In the genomic region with DNA sequence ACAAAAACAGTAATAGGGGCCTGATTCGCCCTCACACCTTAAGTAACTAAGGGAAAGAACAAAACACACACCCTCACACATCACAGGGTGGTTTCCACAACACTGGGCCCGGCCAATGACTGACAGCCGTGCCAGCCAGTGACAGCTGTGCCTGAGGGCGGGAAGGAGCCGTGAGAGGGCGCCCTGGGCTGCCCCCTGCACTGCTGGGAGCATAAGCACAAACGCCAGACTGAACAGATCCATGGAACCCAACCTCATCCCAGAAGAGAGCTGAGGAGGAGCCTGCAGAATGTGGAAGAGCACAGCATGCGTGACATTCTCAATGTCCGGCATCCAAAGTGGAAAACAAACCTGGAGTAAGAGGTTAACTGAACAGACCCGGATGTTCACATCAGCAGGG, we compare ENCODE assay signal across 9 cellular contexts. TPM values are rescaled to one million over a fixed set of nuclear protein-coding genes. Genes with fewer than 3 reads are reported as not detected.
A peak's percentile ranks its signal among the peaks of the same experiment; 100 is the strongest.
DNase-seq lines count a peak whose midpoint lies in the region; ATAC-seq, FAIRE-seq and TF ChIP-seq lines count a peak whose summit lies in the region.
"Had no signal": no experiment of that assay in that cellular context is flagged by ENCODE, and none has a peak within 500 bp of the region (broad histone marks: within the 10 kb centered on the region; RNA-seq: fewer than 3 reads in every experiment).

No MANE protein-coding gene starts in this region.

- no peaks in the 10 kb centered on the region for H3K9me3 ChIP-seq in HepG2 (ENCODE audit: low read length)

- peak; percentile 53 for TF ChIP-seq CTCF in HepG2 (CRISPR knock-in tag; IDR thresholded peaks at IDR 0.05)

- peak; percentile 84 for ATAC-seq in HepG2
- ATAC-seq in HG02571 (IDR thresholded peaks at IDR 0.05; ENCODE audit: unreplicated experiment) = no peak

- no peak for TF ChIP-seq RAD21 in HepG2 (CRISPR knock-in tag; IDR thresholded peaks at IDR 0.05)

- WGBS in HepG2 (ENCODE audit: low lambda C conversion rate) = 91% methylated on average over 10 of the region's 10 CpGs

- H4K20me1 ChIP-seq in HepG2 (ENCODE audit: insufficient read depth, low read length) = peaks cover 24% of the 10 kb centered on the region

- intact Hi-C loops in HepG2 (cut with micrococcal nuclease; ENCODE audit: unreplicated experiment) = loop anchor here (5.0 kb wide), 1 partner anchor 40 kb away; no protein-coding TSS in a partner anchor

- no peak overlapping the region for H3K9ac ChIP-seq in HepG2 (ENCODE audit: insufficient read depth, low read depth, low read length)

- H3K4me3 ChIP-seq in HepG2 (replicated peaks in 1 of 3; ENCODE audit: insufficient read depth in 1 of 3, low read depth in 2 of 3, low read length in 3 of 3) = no peak overlapping the region

- H3K79me2 ChIP-seq in HepG2 (ENCODE audit: insufficient read depth, low read length) = peaks cover 37% of the 10 kb centered on the region

- no peak overlapping the region for H3K4me2 ChIP-seq in HepG2 (ENCODE audit: low read depth, low read length)

- FAIRE-seq in HepG2 (lab: Jason Lieb, UNC) = no peak

- H3K4me1 ChIP-seq in HepG2 (ENCODE audit: insufficient read depth, low read length) = no peaks in the 10 kb centered on the region

- peak overlapping the region; percentile 57 for H3K27ac ChIP-seq in angular gyrus (ENCODE audit: low read depth, low read length)
- no peak overlapping the region for H3K27ac ChIP-seq in HepG2 (ENCODE audit: extremely low read length, insufficient read depth, low read length)

- no TSS peak for BruUV-seq in HepG2 (replicated peaks; lab: Mats Ljungman, UMichigan)

- no peak for TF ChIP-seq POLR2A in HepG2 (IDR thresholded peaks at IDR 0.05; ENCODE audit: insufficient read depth in 1 of 2, low read depth in 2 of 2, low read length in 2 of 2)

- TF ChIP-seq EP300 in HepG2 (IDR thresholded peaks at IDR 0.05; ENCODE audit: low read depth in 2 of 2, low read length in 2 of 2) = no peak
- TF ChIP-seq EP300 in HepG2 (CRISPR knock-in tag; IDR thresholded peaks at IDR 0.05; ENCODE audit: borderline replicate concordance) = no peak

- POLR2A ChIA-PET in HepG2 (lab: Yijun Ruan, JAX) = interaction anchor here (2.3 kb wide), 1 partner anchor 16 kb away, joined by 7 read pairs; no protein-coding TSS in a partner anchor

- in situ Hi-C loops in HepG2 (cut with HindIII; ENCODE audit: extremely low pct_ligation_motif_present, low pct_unique_long_range_greater_than_20kb) = no loop called here

- H2AFZ ChIP-seq in HepG2 (ENCODE audit: low read length) = no peak overlapping the region

- DNase-seq in activated CD4-positive, CD25-positive, alpha-beta regulatory T cell (lab: John Stamatoyannopoulos, UW) = peak in 3 of 4 experiments; percentile 25 to 45 (median 36)
- DNase-seq in activated CD4-positive, CD25-positive, alpha-beta regulatory T cell treated with anti-CD3 and anti-CD28 coated beads, Interleukin-2, amount 50 U/mL, for 72 hours = no peak
- no peak for DNase-seq in HepG2 (ENCODE audit: low spot score)
- DNase-seq in stimulated activated CD8-positive, alpha-beta memory T cell treated with anti-CD3 and anti-CD28 coated beads, Interleukin-4, amount 100 ng/mL, for 48 hours = peak; percentile 83
- no peak for DNase-seq in AML-193 (lab: John Stamatoyannopoulos, UW)
- DNase-seq in dedifferentiated amniotic fluid mesenchymal stem cell (ENCODE audit: extremely low spot score) = no peak

- H3K27me3 ChIP-seq in HepG2 (ENCODE audit: control insufficient read depth in 1 of 2, insufficient read depth in 2 of 2, low read length in 2 of 2) = no peaks in the 10 kb centered on the region

- CTCF ChIA-PET in HepG2 (lab: Yijun Ruan, JAX; ENCODE audit: low intra/inter-chr PET ratio, low total read pairs) = no interaction called here

- peaks cover 48 to 82% of the 10 kb centered on the region in 2 experiments for H3K36me3 ChIP-seq in HepG2 (replicated peaks in 1 of 2; ENCODE audit: control insufficient read depth in 1 of 2, insufficient read depth in 2 of 2, low read length in 2 of 2)

RNA-seq across cellular contexts. Expression of a gene that starts 16.0 kb away (rescaled TPM):
- 28.4 and 31.5 TPM in 2 replicates for total RNA-seq in HepG2 (2016; rRNA removed; fragmentation: Illumina TruSeq; extraction: Trizol)
- 19.2 and 20.4 TPM in 2 replicates for total RNA-seq in HepG2 (2016; cell fraction: cytosol; rRNA removed; fragmentation: Illumina TruSeq; extraction: Trizol; ENCODE audit: low read depth)
- 23.0 and 34.1 TPM in 2 replicates for total RNA-seq in HepG2 (2016; cell fraction: insoluble cytoplasmic fraction; rRNA removed; fragmentation: Illumina TruSeq; extraction: Trizol)
- 24.3 and 26.6 TPM in 2 replicates for total RNA-seq in HepG2 (2016; cell fraction: membrane; rRNA removed; fragmentation: Illumina TruSeq; extraction: Trizol)
- total RNA-seq in HepG2 (2016; cell fraction: nucleus; rRNA removed; fragmentation: Illumina TruSeq; extraction: Trizol) = 42.8 and 45.6 TPM in 2 replicates
- 128 and 148 TPM in 2 replicates for polyA plus RNA-seq in HepG2 (2011; rRNA removed)
- 81.5 and 90.2 TPM in 2 replicates for polyA plus RNA-seq in HepG2 (2011; cell fraction: cytosol; rRNA removed)
- polyA plus RNA-seq in HepG2 (2011; cell fraction: nucleus; rRNA removed) = 1,010 and 1,066 TPM in 2 replicates
- polyA plus RNA-seq in HepG2 (2012) = 164 and 234 TPM in 2 replicates
- polyA plus RNA-seq in HepG2 (2016; cell fraction: cytosol; fragmentation: Illumina TruSeq; extraction: Trizol; ENCODE audit: low read depth) = 19.6 and 21.8 TPM in 2 replicates
- polyA plus RNA-seq in HepG2 (2016; cell fraction: insoluble cytoplasmic fraction; fragmentation: Illumina TruSeq; extraction: Trizol; ENCODE audit: low read depth) = 71.8 and 89.7 TPM in 2 replicates
- 40.8 and 42.7 TPM in 2 replicates for polyA plus RNA-seq in HepG2 (2016; cell fraction: membrane; fragmentation: Illumina TruSeq; extraction: Trizol; ENCODE audit: low read depth)
- polyA plus RNA-seq in HepG2 (2016; cell fraction: nucleus; fragmentation: Illumina TruSeq; extraction: Trizol; ENCODE audit: insufficient read depth, low read depth) = 316 and 342 TPM in 2 replicates
- 78.0 and 103 TPM in 2 replicates for polyA minus RNA-seq in HepG2 (2011; rRNA and poly(A)+ RNA removed; ENCODE audit: low replicate concordance)
- 51.7 and 60.9 TPM in 2 replicates for polyA minus RNA-seq in HepG2 (2011; cell fraction: cytosol; rRNA and poly(A)+ RNA removed)
- polyA minus RNA-seq in HepG2 (2011; cell fraction: nucleus; rRNA and poly(A)+ RNA removed) = 117 and 118 TPM in 2 replicates

RNA-seq across cellular contexts. Expression of a gene that starts 28.6 kb away (rescaled TPM):
- 99.9 and 242 TPM in 2 replicates for total RNA-seq in HepG2 (2016; rRNA removed; fragmentation: Illumina TruSeq; extraction: Trizol)
- 51.0 and 61.4 TPM in 2 replicates for total RNA-seq in HepG2 (2016; cell fraction: cytosol; rRNA removed; fragmentation: Illumina TruSeq; extraction: Trizol; ENCODE audit: low read depth)
- 83.6 and 248 TPM in 2 replicates for total RNA-seq in HepG2 (2016; cell fraction: insoluble cytoplasmic fraction; rRNA removed; fragmentation: Illumina TruSeq; extraction: Trizol)
- total RNA-seq in HepG2 (2016; cell fraction: membrane; rRNA removed; fragmentation: Illumina TruSeq; extraction: Trizol) = 88.3 and 97.4 TPM in 2 replicates
- total RNA-seq in HepG2 (2016; cell fraction: nucleus; rRNA removed; fragmentation: Illumina TruSeq; extraction: Trizol) = 164 and 200 TPM in 2 replicates
- 349 and 598 TPM in 2 replicates for polyA plus RNA-seq in HepG2 (2011; rRNA removed)
- polyA plus RNA-seq in HepG2 (2011; cell fraction: cytosol; rRNA removed) = 384 and 554 TPM in 2 replicates
- polyA plus RNA-seq in HepG2 (2011; cell fraction: nucleus; rRNA removed) = 293 and 327 TPM in 2 replicates
- polyA plus RNA-seq in HepG2 (2012) = 348 and 404 TPM in 2 replicates
- polyA plus RNA-seq in HepG2 (2016; cell fraction: cytosol; fragmentation: Illumina TruSeq; extraction: Trizol; ENCODE audit: low read depth) = 38.7 and 40.7 TPM in 2 replicates
- polyA plus RNA-seq in HepG2 (2016; cell fraction: insoluble cytoplasmic fraction; fragmentation: Illumina TruSeq; extraction: Trizol; ENCODE audit: low read depth) = 95.9 and 111 TPM in 2 replicates
- polyA plus RNA-seq in HepG2 (2016; cell fraction: membrane; fragmentation: Illumina TruSeq; extraction: Trizol; ENCODE audit: low read depth) = 61.0 and 65.9 TPM in 2 replicates
- polyA plus RNA-seq in HepG2 (2016; cell fraction: nucleus; fragmentation: Illumina TruSeq; extraction: Trizol; ENCODE audit: insufficient read depth, low read depth) = 334 and 368 TPM in 2 replicates
- 181 and 1,731 TPM in 2 replicates for polyA minus RNA-seq in HepG2 (2011; rRNA and poly(A)+ RNA removed; ENCODE audit: low replicate concordance)
- polyA minus RNA-seq in HepG2 (2011; cell fraction: cytosol; rRNA and poly(A)+ RNA removed) = 365 and 408 TPM in 2 replicates
- 137 and 145 TPM in 2 replicates for polyA minus RNA-seq in HepG2 (2011; cell fraction: nucleus; rRNA and poly(A)+ RNA removed)

RNA-seq across cellular contexts. Expression of a gene that starts 44.8 kb away (rescaled TPM):
- 54.8 and 59.9 TPM in 2 replicates for total RNA-seq in HepG2 (2016; rRNA removed; fragmentation: Illumina TruSeq; extraction: Trizol)
- 85.1 and 122 TPM in 2 replicates for total RNA-seq in HepG2 (2016; cell fraction: cytosol; rRNA removed; fragmentation: Illumina TruSeq; extraction: Trizol; ENCODE audit: low read depth)
- 54.5 and 62.8 TPM in 2 replicates for total RNA-seq in HepG2 (2016; cell fraction: insoluble cytoplasmic fraction; rRNA removed; fragmentation: Illumina TruSeq; extraction: Trizol)
- total RNA-seq in HepG2 (2016; cell fraction: membrane; rRNA removed; fragmentation: Illumina TruSeq; extraction: Trizol) = 78.3 and 105 TPM in 2 replicates
- total RNA-seq in HepG2 (2016; cell fraction: nucleus; rRNA removed; fragmentation: Illumina TruSeq; extraction: Trizol) = 40.6 and 45.1 TPM in 2 replicates
- 59.3 and 69.8 TPM in 2 replicates for polyA plus RNA-seq in HepG2 (2011; rRNA removed)
- polyA plus RNA-seq in HepG2 (2011; cell fraction: cytosol; rRNA removed) = 59.9 and 140 TPM in 2 replicates
- polyA plus RNA-seq in HepG2 (2011; cell fraction: nucleus; rRNA removed) = 103 and 130 TPM in 2 replicates
- 48.8 and 63.7 TPM in 2 replicates for polyA plus RNA-seq in HepG2 (2012)
- polyA plus RNA-seq in HepG2 (2016; cell fraction: cytosol; fragmentation: Illumina TruSeq; extraction: Trizol; ENCODE audit: low read depth) = 113 and 149 TPM in 2 replicates
- 62.5 and 66.4 TPM in 2 replicates for polyA plus RNA-seq in HepG2 (2016; cell fraction: insoluble cytoplasmic fraction; fragmentation: Illumina TruSeq; extraction: Trizol; ENCODE audit: low read depth)
- polyA plus RNA-seq in HepG2 (2016; cell fraction: membrane; fragmentation: Illumina TruSeq; extraction: Trizol; ENCODE audit: low read depth) = 95.1 and 110 TPM in 2 replicates
- 121 and 124 TPM in 2 replicates for polyA plus RNA-seq in HepG2 (2016; cell fraction: nucleus; fragmentation: Illumina TruSeq; extraction: Trizol; ENCODE audit: insufficient read depth, low read depth)
- polyA minus RNA-seq in HepG2 (2011; rRNA and poly(A)+ RNA removed; ENCODE audit: low replicate concordance) = 23.1 and 32.6 TPM in 2 replicates
- polyA minus RNA-seq in HepG2 (2011; cell fraction: cytosol; rRNA and poly(A)+ RNA removed) = 18.1 and 19.8 TPM in 2 replicates
- polyA minus RNA-seq in HepG2 (2011; cell fraction: nucleus; rRNA and poly(A)+ RNA removed) = 27.6 and 37.2 TPM in 2 replicates

RNA-seq across cellular contexts. Expression of a gene that starts 59.9 kb away (rescaled TPM):
- total RNA-seq in HepG2 (2016; rRNA removed; fragmentation: Illumina TruSeq; extraction: Trizol) = 29.7 and 67.6 TPM in 2 replicates
- total RNA-seq in HepG2 (2016; cell fraction: cytosol; rRNA removed; fragmentation: Illumina TruSeq; extraction: Trizol; ENCODE audit: low read depth) = 23.3 and 25.5 TPM in 2 replicates
- total RNA-seq in HepG2 (2016; cell fraction: insoluble cytoplasmic fraction; rRNA removed; fragmentation: Illumina TruSeq; extraction: Trizol) = 24.7 and 74.3 TPM in 2 replicates
- 36.8 and 47.2 TPM in 2 replicates for total RNA-seq in HepG2 (2016; cell fraction: membrane; rRNA removed; fragmentation: Illumina TruSeq; extraction: Trizol)
- 53.2 and 64.7 TPM in 2 replicates for total RNA-seq in HepG2 (2016; cell fraction: nucleus; rRNA removed; fragmentation: Illumina TruSeq; extraction: Trizol)
- 72.7 and 76.4 TPM in 2 replicates for polyA plus RNA-seq in HepG2 (2011; rRNA removed)
- 34.4 and 89.4 TPM in 2 replicates for polyA plus RNA-seq in HepG2 (2011; cell fraction: cytosol; rRNA removed)
- polyA plus RNA-seq in HepG2 (2011; cell fraction: nucleus; rRNA removed) = 127 and 155 TPM in 2 replicates
- polyA plus RNA-seq in HepG2 (2012) = 46.2 and 62.8 TPM in 2 replicates
- 56.5 and 63.8 TPM in 2 replicates for polyA plus RNA-seq in HepG2 (2016; cell fraction: cytosol; fragmentation: Illumina TruSeq; extraction: Trizol; ENCODE audit: low read depth)
- polyA plus RNA-seq in HepG2 (2016; cell fraction: insoluble cytoplasmic fraction; fragmentation: Illumina TruSeq; extraction: Trizol; ENCODE audit: low read depth) = 56.7 and 68.4 TPM in 2 replicates
- 78.3 and 78.6 TPM in 2 replicates for polyA plus RNA-seq in HepG2 (2016; cell fraction: membrane; fragmentation: Illumina TruSeq; extraction: Trizol; ENCODE audit: low read depth)
- 226 and 244 TPM in 2 replicates for polyA plus RNA-seq in HepG2 (2016; cell fraction: nucleus; fragmentation: Illumina TruSeq; extraction: Trizol; ENCODE audit: insufficient read depth, low read depth)
- polyA minus RNA-seq in HepG2 (2011; rRNA and poly(A)+ RNA removed; ENCODE audit: low replicate concordance) = 43.3 TPM in 1 of 2 replicates, not detected in the other
- 31.0 and 32.1 TPM in 2 replicates for polyA minus RNA-seq in HepG2 (2011; cell fraction: cytosol; rRNA and poly(A)+ RNA removed)
- polyA minus RNA-seq in HepG2 (2011; cell fraction: nucleus; rRNA and poly(A)+ RNA removed) = 7.9 and 8.8 TPM in 2 replicates
- total RNA-seq: M059J had no signal

Comparison
In these comparisons a context has a peak if more than half of its experiments do, and no peak if none do; other contexts are left out.
1. DNase-seq: peak in activated CD4-positive, CD25-positive, alpha-beta regulatory T cell (3 of 4) and stimulated activated CD8-positive, alpha-beta memory T cell treated with anti-CD3 and anti-CD28 coated beads, Interleukin-4, amount 100 ng/mL, for 48 hours (single experiment); none in activated CD4-positive, CD25-positive, alpha-beta regulatory T cell treated with anti-CD3 and anti-CD28 coated beads, Interleukin-2, amount 50 U/mL, for 72 hours (single experiment), HepG2 (single experiment), AML-193 (0 of 2) and dedifferentiated amniotic fluid mesenchymal stem cell (single experiment).